1 cellular context compared by ENCODE assay signal in genomic region chr15:77070500-77071337, GRCh38.
TF ChIP-seq lines count a peak whose summit lies in the region.

TSS of gene TSPAN3 (minus strand) at chr15:77071109. CDS start at chr15:77070954, 155 bp downstream.

TF ChIP-seq in K562, 482 proteins besides CTCF, POLR2A, EP300 and RAD21 (continued from another document):
- TF ChIP-seq MXD1 (CRISPR knock-in tag; IDR thresholded peaks at IDR 0.05; ENCODE audit: borderline replicate concordance, poor library complexity, severe bottlenecking), result no peak
- peak; percentile 99 for TF ChIP-seq NFIC (IDR thresholded peaks at IDR 0.05)
- 0 out of 2 replicates have a peak, but pooled peaks have one; percentile 38 for TF ChIP-seq SIN3B (IDR thresholded peaks at IDR 0.05; ENCODE audit: low read depth)
- TF ChIP-seq FOS (IDR thresholded peaks at IDR 0.05; ENCODE audit: extremely low read depth, insufficient read length), result peak; percentile 19
- peak; percentile 94 for TF ChIP-seq VEZF1 (CRISPR knock-in tag; IDR thresholded peaks at IDR 0.05)
- peak; percentile 47 for TF ChIP-seq HMGN3 (IDR thresholded peaks at IDR 0.05; ENCODE audit: borderline replicate concordance, extremely low read depth, insufficient read length, low read depth, low read length)
- peak; percentile 9; the same call in 1 of the 2 replicates for TF ChIP-seq ZNF511 (CRISPR knock-in tag; IDR thresholded peaks at IDR 0.05)
- TF ChIP-seq ZNF24 (IDR thresholded peaks at IDR 0.05), result 0 out of 2 replicates have a peak, but pooled peaks have one; percentile 13
- peak in 1 of 2 experiments; percentile 19; a peak in 1 of 4 replicates for TF ChIP-seq SIN3A (IDR thresholded peaks at IDR 0.05; ENCODE audit: borderline replicate concordance in 2 of 2, control insufficient read depth in 1 of 2, low read depth in 2 of 2, low read length in 2 of 2)
- TF ChIP-seq SP1 (CRISPR knock-in tag; IDR thresholded peaks at IDR 0.05), result peak; percentile 86
- no peak for TF ChIP-seq ZNF707 (CRISPR knock-in tag; conservative IDR thresholded peaks at IDR 0.05)
- TF ChIP-seq NRF1 (conservative IDR thresholded peaks at IDR 0.05 in 1 of 2, IDR thresholded peaks at IDR 0.05 in 1 of 2), result peak; percentile 91 to 92
- TF ChIP-seq TAF7 (tag; IDR thresholded peaks at IDR 0.05), result no peak
- no peak for TF ChIP-seq RBM34 (IDR thresholded peaks at IDR 0.05; ENCODE audit: borderline replicate concordance, insufficient read depth, low read length)
- no peak for TF ChIP-seq ZNF224 (CRISPR knock-in tag; IDR thresholded peaks at IDR 0.05)
- TF ChIP-seq RBBP5 (IDR thresholded peaks at IDR 0.05; ENCODE audit: borderline replicate concordance, insufficient read depth, low read length, poor library complexity, severe bottlenecking), result peak; percentile 82
- TF ChIP-seq EGR1 (conservative IDR thresholded peaks at IDR 0.05), result peak; percentile 80
- peak; percentile 91 for TF ChIP-seq RBFOX2 (IDR thresholded peaks at IDR 0.05; ENCODE audit: low read depth, low read length)
- TF ChIP-seq CTBP1 (IDR thresholded peaks at IDR 0.05; ENCODE audit: borderline replicate concordance), result peak; percentile 66
- no peak for TF ChIP-seq DIDO1 (tag; IDR thresholded peaks at IDR 0.05; ENCODE audit: low read depth)
- no peak for TF ChIP-seq COPS2 (conservative IDR thresholded peaks at IDR 0.05)
- TF ChIP-seq MITF (IDR thresholded peaks at IDR 0.05), result no peak
